Comparison of ENCODE assay signal across 19 cellular contexts in genomic region chr5:83789376-83789775, GRCh38.
"Had no signal": no experiment of that assay in that cellular context is flagged by ENCODE, and none has a peak within 500 bp of the region (broad histone marks: within the 10 kb centered on the region; RNA-seq: fewer than 3 reads in every experiment).

No MANE protein-coding gene starts in this region.

- H3K9ac ChIP-seq: neural progenitor cell had no signal

- H2AFZ ChIP-seq: hepatocyte, neural progenitor cell had no signal

- H3K4me2 ChIP-seq: hepatocyte, neural progenitor cell had no signal

- H3K27me3 ChIP-seq: heart right ventricle, hepatocyte, left lung, neutrophil, right atrium auricular region, suprapubic skin, tibial artery, uterus had no signal

- H3K79me2 ChIP-seq: hepatocyte had no signal

- H3K4me1 ChIP-seq: heart right ventricle, left lung, right atrium auricular region, spleen, suprapubic skin, tibial artery, uterus had no signal

- H3K4me3 ChIP-seq: heart right ventricle, hepatocyte, left lung, lung, neural progenitor cell, right atrium auricular region, skin epidermis, spleen, suprapubic skin, thoracic aorta, tibial artery, uterus had no signal

- DNase-seq: heart right ventricle; islet precursor cell; left cardiac atrium; left lung; naive thymus-derived CD8-positive, alpha-beta T cell; occipital lobe; spleen; stimulated activated CD4-positive, alpha-beta T cell treated with anti-CD3 and anti-CD28 coated beads, Interleukin-4, amount 100 ng/mL, for 24 hours; stimulated activated naive CD4-positive, alpha-beta T cell; tibial artery; uterus had no signal

- H3K9me3 ChIP-seq: heart right ventricle, left lung, neutrophil, right atrium auricular region, spleen, suprapubic skin, thoracic aorta, tibial artery, uterus had no signal

- H3K27ac ChIP-seq: heart right ventricle, hepatocyte, left lung, neural progenitor cell, neutrophil, right atrium auricular region, skin epidermis, spleen, suprapubic skin, thoracic aorta, tibial artery, uterus had no signal

- H3K36me3 ChIP-seq: heart right ventricle, left lung, neural progenitor cell, neutrophil, right atrium auricular region, spleen, suprapubic skin, thoracic aorta, tibial artery, uterus had no signal
